In the genomic region with DNA sequence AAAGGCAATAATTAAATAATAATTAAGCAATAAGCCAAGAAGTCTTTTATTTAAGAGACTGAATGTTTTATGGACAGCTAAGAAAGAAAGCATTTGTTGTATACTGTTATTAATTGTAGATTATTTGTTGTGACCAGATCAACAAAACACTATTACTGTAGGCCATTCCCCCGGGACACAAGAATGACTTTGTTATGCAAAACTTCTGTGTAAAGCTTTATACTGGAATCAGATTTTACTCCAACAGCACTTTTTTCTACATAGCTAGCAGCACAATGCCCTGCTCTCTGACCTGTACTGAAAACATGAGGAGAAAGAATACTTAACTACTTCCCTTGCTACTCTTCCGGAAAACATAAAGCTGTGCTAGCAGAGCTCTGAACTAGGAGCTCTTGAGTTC, we compare ENCODE assay signal across 27 cellular contexts.
"Had no signal": no experiment of that assay in that cellular context is flagged by ENCODE, and none has a peak within 500 bp of the region (broad histone marks: within the 10 kb centered on the region; RNA-seq: fewer than 3 reads in every experiment).

No MANE protein-coding gene starts in this region.

- H3K9me3 ChIP-seq: ovary, right atrium auricular region, testis, thyroid gland, transverse colon, upper lobe of left lung, vagina had no signal

- H3K27ac Mint-ChIP-seq: memory B cell; naive thymus-derived CD8-positive, alpha-beta T cell; progenitor cell of endocrine pancreas; stimulated activated naive B cell treated with anti-CD40 and anti-IgM and Interleukin-4, amounts not matched to agents 10 μg/mL and 1 μg/mL and 100 μg/mL, for 72 hours had no signal

- H3K4me1 ChIP-seq: heart right ventricle, left lung, right atrium auricular region, stomach, testis, thyroid gland, transverse colon, upper lobe of left lung, vagina had no signal

- H2AFZ ChIP-seq: hepatocyte had no signal

- H3K4me2 ChIP-seq: hepatocyte had no signal

- H3K36me3 ChIP-seq: heart right ventricle, left lung, ovary, right atrium auricular region, stomach, thyroid gland, transverse colon, upper lobe of left lung, vagina had no signal

- H3K27me3 ChIP-seq: hepatocyte, left lung, ovary, right atrium auricular region, stomach, testis, thyroid gland, transverse colon, upper lobe of left lung, vagina had no signal

- DNase-seq: heart right ventricle; kidney glomerular epithelial cell; left cardiac atrium; left lung; naive thymus-derived CD8-positive, alpha-beta T cell; ovary; stimulated activated CD4-positive, alpha-beta T cell treated with anti-CD3 and anti-CD28 coated beads, Interleukin-12 subunit alpha, Interleukin-12 subunit beta, amount 100 ng/mL, for 4 hours; stimulated activated CD4-positive, alpha-beta T cell treated with anti-CD3 and anti-CD28 coated beads, Interleukin-15, amount 100 ng/mL, for 24 hours; stimulated activated CD4-positive, alpha-beta T cell treated with anti-CD3 and anti-CD28 coated beads, Interleukin-2, amount 100 ng/mL, for 24 hours; stimulated activated CD4-positive, alpha-beta T cell treated with anti-CD3 and anti-CD28 coated beads, Interleukin-4, amount 100 ng/mL, for 1 hour; stimulated activated naive B cell treated with anti-CD40 and anti-IgM and Interleukin-4, amounts not matched to agents 10 μg/mL and 1 μg/mL and 100 μg/mL, for 72 hours; stimulated activated naive CD8-positive, alpha-beta T cell treated with anti-CD3 and anti-CD28 coated beads, Interleukin-15, Interleukin-2, amounts not matched to agents 100 U/mL and 50 U/mL, for 24 hours; stomach; testis; thyroid gland; transverse colon; upper lobe of left lung had no signal

- FAIRE-seq: keratinocyte had no signal

- H3K4me1 Mint-ChIP-seq: memory B cell; naive thymus-derived CD8-positive, alpha-beta T cell; nephron; stimulated activated naive B cell treated with anti-CD40 and anti-IgM and Interleukin-4, amounts not matched to agents 10 μg/mL and 1 μg/mL and 100 μg/mL, for 72 hours had no signal

- H3K4me3 Mint-ChIP-seq: memory B cell; naive thymus-derived CD8-positive, alpha-beta T cell; nephron; neural crest cell; stimulated activated naive B cell treated with anti-CD40 and anti-IgM and Interleukin-4, amounts not matched to agents 10 μg/mL and 1 μg/mL and 100 μg/mL, for 72 hours had no signal

- H3K27me3 Mint-ChIP-seq: memory B cell; naive thymus-derived CD8-positive, alpha-beta T cell; progenitor cell of endocrine pancreas; stimulated activated naive B cell treated with anti-CD40 and anti-IgM and Interleukin-4, amounts not matched to agents 10 μg/mL and 1 μg/mL and 100 μg/mL, for 72 hours had no signal

- H3K4me3 ChIP-seq: heart right ventricle, hepatocyte, left lung, lung, ovary, right atrium auricular region, skin epidermis, stomach, testis, thyroid gland, transverse colon, upper lobe of left lung, vagina had no signal

- H3K36me3 Mint-ChIP-seq: memory B cell; stimulated activated naive B cell treated with anti-CD40 and anti-IgM and Interleukin-4, amounts not matched to agents 10 μg/mL and 1 μg/mL and 100 μg/mL, for 72 hours had no signal

- H3K27ac ChIP-seq: heart right ventricle, hepatocyte, left lung, ovary, right atrium auricular region, skin epidermis, stomach, testis, thyroid gland, transverse colon, upper lobe of left lung, vagina had no signal

- H3K79me2 ChIP-seq: hepatocyte had no signal
